Comparison of ENCODE assay signal across 8 cellular contexts in genomic region chr17:49362723-49363117, GRCh38. TPM values are rescaled to one million over a fixed set of nuclear protein-coding genes. Genes with fewer than 3 reads are reported as not detected.
A peak's percentile ranks its signal among the peaks of the same experiment; 100 is the strongest.
DNase-seq lines count a peak whose midpoint lies in the region; ATAC-seq and TF ChIP-seq lines count a peak whose summit lies in the region.

No MANE protein-coding gene starts in this region.

- no peak for TF ChIP-seq CTCF in liver (IDR thresholded peaks at IDR 0.05; ENCODE audit: low read depth, low read length, missing input control)
- no peak for TF ChIP-seq CTCF in tibial nerve (IDR thresholded peaks at IDR 0.05)

- no peaks in the 10 kb centered on the region for H3K9me3 Mint-ChIP-seq in activated T-cell treated with anti-CD3 and anti-CD28 coated beads, Interleukin-2, amount 50 U/mL, for 4 hours

- no peak for TF ChIP-seq RAD21 in liver (IDR thresholded peaks at IDR 0.05)

- H3K27me3 ChIP-seq in adipocyte (replicated peaks; ENCODE audit: control insufficient read depth, insufficient read depth, low read length): no peaks in the 10 kb centered on the region
- H3K27me3 ChIP-seq in liver (ENCODE audit: control insufficient read depth in 4 of 4, insufficient read depth in 4 of 4, low read length in 3 of 4): no peaks in the 10 kb centered on the region
- no peaks in the 10 kb centered on the region for H3K27me3 ChIP-seq in tibial nerve

- peak overlapping the region; percentile 69 to 88 for H3K27ac ChIP-seq in liver (ENCODE audit: low read depth in 1 of 2, low read length in 2 of 2)
- peak overlapping the region; percentile 88 to 97 (median 96) for H3K27ac ChIP-seq in tibial nerve

- H3K36me3 Mint-ChIP-seq in activated T-cell treated with anti-CD3 and anti-CD28 coated beads, Interleukin-2, amount 50 U/mL, for 4 hours (ENCODE audit: insufficient read depth): peaks cover 2% of the 10 kb centered on the region

- 21% methylated on average over 10 of the region's 10 CpGs for WGBS in liver
- WGBS in tibial nerve, 2 donors: 13 to 19% methylated on average over 10 of the region's 10 CpGs

- H3K9ac ChIP-seq in adipocyte (ENCODE audit: low read length) (peak overlapping the region; percentile 65), liver (ENCODE audit: low read depth in 1 of 2, low read length in 2 of 2) (peak overlapping the region in 1 of 2 donors; percentile 40)

- no peaks in the 10 kb centered on the region for H3K9me3 ChIP-seq in adipocyte (ENCODE audit: control insufficient read depth, low read length)
- no peaks in the 10 kb centered on the region for H3K9me3 ChIP-seq in liver (ENCODE audit: control insufficient read depth in 4 of 4, low read length in 3 of 4)
- H3K9me3 ChIP-seq in tibial nerve: no peaks in the 10 kb centered on the region

- H3K4me1 ChIP-seq in adipocyte (ENCODE audit: control insufficient read depth, insufficient read depth, low read length) (peaks cover 30% of the 10 kb centered on the region), liver (ENCODE audit: control insufficient read depth in 4 of 4, insufficient read depth in 4 of 4, low read length in 3 of 4) (peaks cover 4 to 42% (median 33%) of the 10 kb centered on the region in 4 donors), tibial nerve (peaks cover 0 to 35% (median 17%) of the 10 kb centered on the region in 4 donors)

- TF ChIP-seq POLR2A in tibial nerve (IDR thresholded peaks at IDR 0.05): no peak

- no peaks in the 10 kb centered on the region for H3K36me3 ChIP-seq in adipocyte (ENCODE audit: control insufficient read depth, insufficient read depth, low read length, severe bottlenecking)
- no peaks in the 10 kb centered on the region for H3K36me3 ChIP-seq in liver (ENCODE audit: control insufficient read depth in 4 of 4, insufficient read depth in 3 of 4, low read depth in 1 of 4, low read length in 3 of 4)
- H3K36me3 ChIP-seq in tibial nerve: no peaks in the 10 kb centered on the region

- DNase-seq in activated T-cell treated with anti-CD3 and anti-CD28 coated beads, Interleukin-2, amount 50 U/mL, for 4 hours: no peak
- DNase-seq in activated T-cell treated with anti-CD3 and anti-CD28 coated beads, Interleukin-2, amount 50 U/mL, for 1 hour: no peak
- DNase-seq in adipocyte (ENCODE audit: low read depth) (no peak), tibial nerve (ENCODE audit: low spot score in 2 of 2) (no peak), KG1 (lab: John Stamatoyannopoulos, UW) (no peak)

- no peak for ATAC-seq in activated T-cell treated with anti-CD3 and anti-CD28 coated beads, Interleukin-2, amount 50 U/mL, for 4 hours
- ATAC-seq in GM21786 (IDR thresholded peaks at IDR 0.05; ENCODE audit: unreplicated experiment) (no peak), HG03457 (IDR thresholded peaks at IDR 0.05; ENCODE audit: unreplicated experiment) (no peak)

- TF ChIP-seq EP300 in tibial nerve (IDR thresholded peaks at IDR 0.05): no peak

- peak overlapping the region; percentile 78 for H3K4me3 Mint-ChIP-seq in activated T-cell treated with anti-CD3 and anti-CD28 coated beads, Interleukin-2, amount 50 U/mL, for 4 hours

- H3K4me1 Mint-ChIP-seq in activated T-cell treated with anti-CD3 and anti-CD28 coated beads, Interleukin-2, amount 50 U/mL, for 4 hours (ENCODE audit: low read depth): peaks cover 51% of the 10 kb centered on the region

- H3K4me3 ChIP-seq in adipocyte (ENCODE audit: low read length): peak overlapping the region; percentile 77
- H3K4me3 ChIP-seq in liver (ENCODE audit: low read depth in 1 of 3, low read length in 3 of 3): peak overlapping the region; percentile 49 to 87 (median 64)
- H3K4me3 ChIP-seq in tibial nerve: peak overlapping the region; percentile 72 to 95 (median 89)

- H3K27me3 Mint-ChIP-seq in activated T-cell treated with anti-CD3 and anti-CD28 coated beads, Interleukin-2, amount 50 U/mL, for 4 hours (ENCODE audit: low read depth): no peaks in the 10 kb centered on the region

TF ChIP-seq in liver, 16 proteins besides CTCF, POLR2A, EP300 and RAD21:
- TF ChIP-seq, protein P1, sequence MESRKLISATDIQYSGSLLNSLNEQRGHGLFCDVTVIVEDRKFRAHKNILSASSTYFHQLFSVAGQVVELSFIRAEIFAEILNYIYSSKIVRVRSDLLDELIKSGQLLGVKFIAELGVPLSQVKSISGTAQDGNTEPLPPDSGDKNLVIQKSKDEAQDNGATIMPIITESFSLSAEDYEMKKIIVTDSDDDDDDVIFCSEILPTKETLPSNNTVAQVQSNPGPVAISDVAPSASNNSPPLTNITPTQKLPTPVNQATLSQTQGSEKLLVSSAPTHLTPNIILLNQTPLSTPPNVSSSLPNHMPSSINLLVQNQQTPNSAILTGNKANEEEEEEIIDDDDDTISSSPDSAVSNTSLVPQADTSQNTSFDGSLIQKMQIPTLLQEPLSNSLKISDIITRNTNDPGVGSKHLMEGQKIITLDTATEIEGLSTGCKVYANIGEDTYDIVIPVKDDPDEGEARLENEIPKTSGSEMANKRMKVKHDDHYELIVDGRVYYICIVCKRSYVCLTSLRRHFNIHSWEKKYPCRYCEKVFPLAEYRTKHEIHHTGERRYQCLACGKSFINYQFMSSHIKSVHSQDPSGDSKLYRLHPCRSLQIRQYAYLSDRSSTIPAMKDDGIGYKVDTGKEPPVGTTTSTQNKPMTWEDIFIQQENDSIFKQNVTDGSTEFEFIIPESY (IDR thresholded peaks at IDR 0.05): no peak
- TF ChIP-seq HNF4A (conservative IDR thresholded peaks at IDR 0.05) (no peak), SP1 (IDR thresholded peaks at IDR 0.05) (no peak), GABPA (IDR thresholded peaks at IDR 0.05 in 1 of 2, conservative IDR thresholded peaks at IDR 0.05 in 1 of 2) (no peak), FOXA1 (IDR thresholded peaks at IDR 0.05) (no peak), YY1 (IDR thresholded peaks at IDR 0.05) (no peak), FOXA2 (IDR thresholded peaks at IDR 0.05) (no peak), NR2F2 (IDR thresholded peaks at IDR 0.05) (no peak), EGR1 (IDR thresholded peaks at IDR 0.05; ENCODE audit: low read depth in 2 of 2) (no peak), TAF1 (conservative IDR thresholded peaks at IDR 0.05) (no peak), JUND (IDR thresholded peaks at IDR 0.05) (no peak), HNF4G (IDR thresholded peaks at IDR 0.05) (no peak)
- TF ChIP-seq, protein P2, sequence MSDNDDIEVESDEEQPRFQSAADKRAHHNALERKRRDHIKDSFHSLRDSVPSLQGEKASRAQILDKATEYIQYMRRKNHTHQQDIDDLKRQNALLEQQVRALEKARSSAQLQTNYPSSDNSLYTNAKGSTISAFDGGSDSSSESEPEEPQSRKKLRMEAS (IDR thresholded peaks at IDR 0.05): no peak
- TF ChIP-seq, protein P3, sequence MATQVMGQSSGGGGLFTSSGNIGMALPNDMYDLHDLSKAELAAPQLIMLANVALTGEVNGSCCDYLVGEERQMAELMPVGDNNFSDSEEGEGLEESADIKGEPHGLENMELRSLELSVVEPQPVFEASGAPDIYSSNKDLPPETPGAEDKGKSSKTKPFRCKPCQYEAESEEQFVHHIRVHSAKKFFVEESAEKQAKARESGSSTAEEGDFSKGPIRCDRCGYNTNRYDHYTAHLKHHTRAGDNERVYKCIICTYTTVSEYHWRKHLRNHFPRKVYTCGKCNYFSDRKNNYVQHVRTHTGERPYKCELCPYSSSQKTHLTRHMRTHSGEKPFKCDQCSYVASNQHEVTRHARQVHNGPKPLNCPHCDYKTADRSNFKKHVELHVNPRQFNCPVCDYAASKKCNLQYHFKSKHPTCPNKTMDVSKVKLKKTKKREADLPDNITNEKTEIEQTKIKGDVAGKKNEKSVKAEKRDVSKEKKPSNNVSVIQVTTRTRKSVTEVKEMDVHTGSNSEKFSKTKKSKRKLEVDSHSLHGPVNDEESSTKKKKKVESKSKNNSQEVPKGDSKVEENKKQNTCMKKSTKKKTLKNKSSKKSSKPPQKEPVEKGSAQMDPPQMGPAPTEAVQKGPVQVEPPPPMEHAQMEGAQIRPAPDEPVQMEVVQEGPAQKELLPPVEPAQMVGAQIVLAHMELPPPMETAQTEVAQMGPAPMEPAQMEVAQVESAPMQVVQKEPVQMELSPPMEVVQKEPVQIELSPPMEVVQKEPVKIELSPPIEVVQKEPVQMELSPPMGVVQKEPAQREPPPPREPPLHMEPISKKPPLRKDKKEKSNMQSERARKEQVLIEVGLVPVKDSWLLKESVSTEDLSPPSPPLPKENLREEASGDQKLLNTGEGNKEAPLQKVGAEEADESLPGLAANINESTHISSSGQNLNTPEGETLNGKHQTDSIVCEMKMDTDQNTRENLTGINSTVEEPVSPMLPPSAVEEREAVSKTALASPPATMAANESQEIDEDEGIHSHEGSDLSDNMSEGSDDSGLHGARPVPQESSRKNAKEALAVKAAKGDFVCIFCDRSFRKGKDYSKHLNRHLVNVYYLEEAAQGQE (IDR thresholded peaks at IDR 0.05): no peak
- TF ChIP-seq, protein P4, sequence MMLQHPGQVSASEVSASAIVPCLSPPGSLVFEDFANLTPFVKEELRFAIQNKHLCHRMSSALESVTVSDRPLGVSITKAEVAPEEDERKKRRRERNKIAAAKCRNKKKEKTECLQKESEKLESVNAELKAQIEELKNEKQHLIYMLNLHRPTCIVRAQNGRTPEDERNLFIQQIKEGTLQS (IDR thresholded peaks at IDR 0.05): no peak

RNA-seq across cellular contexts. Expression of gene ZNF652, which starts 0.7 kb away (rescaled TPM):
- total RNA-seq in activated T-cell treated with anti-CD3 and anti-CD28 coated beads, Interleukin-2, amount 50 U/mL, for 4 hours: 1 to 10 TPM; 2.8 to 3.2 (median 3.1) TPM
- total RNA-seq in liver: 10 to 100 TPM; 13.1 to 23.1 TPM
- polyA plus RNA-seq in liver: 10 to 100 TPM in 1 of 2 donors, 1 to 10 TPM in 1; 5.3 to 21.9 TPM
- total RNA-seq in tibial nerve: 10 to 100 TPM; 35.7 to 58.6 (median 43.9) TPM

RNA-seq across cellular contexts. Expression of gene PHB1, which starts 52.0 kb away (rescaled TPM):
- total RNA-seq in activated T-cell treated with anti-CD3 and anti-CD28 coated beads, Interleukin-2, amount 50 U/mL, for 4 hours: 100 to 1,000 TPM; 549 to 631 (median 628) TPM
- total RNA-seq in liver (10 to 100 TPM; 52.5 to 84.7 TPM), tibial nerve (100 to 1,000 TPM in 1 of 4 donors, 10 to 100 TPM in 3; 83.5 to 114 (median 90.4) TPM)
- 100 to 1,000 TPM; 112 to 149 TPM for polyA plus RNA-seq in liver

Comparison
In these comparisons a context has a peak if more than half of its experiments do, and no peak if none do; other contexts are left out.
1. RNA of gene PHB1, which starts 52.0 kb away (total RNA-seq): 549 to 631 TPM in activated T-cell treated with anti-CD3 and anti-CD28 coated beads, Interleukin-2, amount 50 U/mL, for 4 hours; 83.5 to 114 TPM in tibial nerve and 52.5 to 84.7 TPM in liver; every median in the first group is over 4 times any median in the second.
2. Peak in every context shown above with its lines, with median percentiles within 50 percentile points of each other: H3K4me3 ChIP-seq.